Comparison of ENCODE assay signal across 8 cellular contexts in genomic region chr22:30302810-30303138, GRCh38. TPM values are rescaled to one million over a fixed set of nuclear protein-coding genes. Genes with fewer than 3 reads are reported as not detected.
DNase-seq lines count a peak whose midpoint lies in the region; ATAC-seq and TF ChIP-seq lines count a peak whose summit lies in the region.
"Had no signal": no experiment of that assay in that cellular context is flagged by ENCODE, and none has a peak within 500 bp of the region (broad histone marks: within the 10 kb centered on the region; RNA-seq: fewer than 3 reads in every experiment).

No MANE protein-coding gene starts in this region.

- H3K9me3 Mint-ChIP-seq in CD8-positive, alpha-beta T cell = no peaks in the 10 kb centered on the region
- H3K9me3 Mint-ChIP-seq in activated CD4-positive, alpha-beta memory T cell treated with anti-CD3 and anti-CD28 coated beads, Interleukin-2, amount 10 ng/mL, durations not matched to agents 7 days and 5 days = no peaks in the 10 kb centered on the region

- POLR2A ChIA-PET in CD8-positive, alpha-beta T cell (lab: Charles Lee) = interaction anchor here (1.2 to 9.5 kb wide), 5 partner anchors 10 to 83 kb away, joined by 3 to 130 read pairs (median 5); partner anchors contain the start of genes CASTOR1, CCDC157, SF3A1 and TBC1D10A
- POLR2A ChIA-PET in activated CD4-positive, alpha-beta memory T cell treated with anti-CD3 and anti-CD28 coated beads, Interleukin-2, amount 10 ng/mL, durations not matched to agents 7 days and 5 days (lab: Charles Lee) = interaction anchor here (1.1 to 15.7 kb wide), 7 partner anchors 10 to 53 kb away, joined by 3 to 229 read pairs (median 6); partner anchors contain the start of genes CASTOR1, CCDC157, OSM and SF3A1

- H3K4me3 Mint-ChIP-seq in CD8-positive, alpha-beta T cell = peak overlapping the region; percentile 59
- peak overlapping the region; percentile 42 for H3K4me3 Mint-ChIP-seq in activated CD4-positive, alpha-beta memory T cell treated with anti-CD3 and anti-CD28 coated beads, Interleukin-2, amount 10 ng/mL, durations not matched to agents 7 days and 5 days

- H3K27ac Mint-ChIP-seq in CD8-positive, alpha-beta T cell = peak overlapping the region; percentile 98
- peak overlapping the region; percentile 87 for H3K27ac Mint-ChIP-seq in activated CD4-positive, alpha-beta memory T cell treated with anti-CD3 and anti-CD28 coated beads, Interleukin-2, amount 10 ng/mL, durations not matched to agents 7 days and 5 days

- no peaks in the 10 kb centered on the region for H3K27me3 ChIP-seq in CD8-positive, alpha-beta T cell (ENCODE audit: insufficient read depth, low read length)
- H3K27me3 ChIP-seq in mucosa of stomach (ENCODE audit: control insufficient read depth, insufficient read depth, low read length) = no peaks in the 10 kb centered on the region

- peaks cover 96% of the 10 kb centered on the region for H3K4me1 ChIP-seq in CD8-positive, alpha-beta T cell (ENCODE audit: insufficient read depth, low read length)
- H3K4me1 ChIP-seq in mucosa of stomach (ENCODE audit: control insufficient read depth, insufficient read depth, low read length) = peaks cover 84% of the 10 kb centered on the region

- H3K36me3 ChIP-seq in CD8-positive, alpha-beta T cell (ENCODE audit: insufficient read depth, low read length) = peaks cover 17% of the 10 kb centered on the region
- peaks cover 18% of the 10 kb centered on the region for H3K36me3 ChIP-seq in mucosa of stomach (ENCODE audit: control insufficient read depth, insufficient read depth, low read length)

- CTCF ChIA-PET in CD8-positive, alpha-beta T cell (lab: Charles Lee) = interaction anchor here (0.9 to 13.9 kb wide), 4 partner anchors 10 to 82 kb away, joined by 3 to 146 read pairs (median 4); partner anchors contain the start of gene CASTOR1
- CTCF ChIA-PET in activated CD4-positive, alpha-beta memory T cell treated with anti-CD3 and anti-CD28 coated beads, Interleukin-2, amount 10 ng/mL, durations not matched to agents 7 days and 5 days (lab: Charles Lee) = interaction anchor here (1.4 to 9.3 kb wide), 3 partner anchors 13 to 35 kb away, joined by 3 to 89 read pairs (median 9); partner anchors contain the start of genes CASTOR1 and TBC1D10A

- no peak overlapping the region for H3K4me3 ChIP-seq in CD8-positive, alpha-beta T cell (ENCODE audit: low read depth, low read length)
- H3K4me3 ChIP-seq in mucosa of stomach (ENCODE audit: low read length) (no peak overlapping the region), foreskin fibroblast (ENCODE audit: low read depth in 1 of 2, low read length in 2 of 2) (no peak overlapping the region)

- intact Hi-C loops in CD8-positive, alpha-beta T cell (cut with DNase I, micrococcal nuclease) = loop anchor here in 1 of 2 experiments (10.0 kb wide), 1 partner anchor 1192 kb away; the partner anchor contains the start of gene SFI1

- H3K9ac ChIP-seq in mucosa of stomach (ENCODE audit: low read length) = peak overlapping the region; percentile 24

- TF ChIP-seq CTCF in CD8-positive, alpha-beta T cell (IDR thresholded peaks at IDR 0.05) = no peak
- TF ChIP-seq CTCF in foreskin fibroblast (IDR thresholded peaks at IDR 0.05; ENCODE audit: low read depth, low read length) = no peak

- no peaks in the 10 kb centered on the region for H3K9me3 ChIP-seq in CD8-positive, alpha-beta T cell (ENCODE audit: low read length)
- H3K9me3 ChIP-seq in mucosa of stomach (ENCODE audit: control insufficient read depth, low read length) = no peaks in the 10 kb centered on the region

- peaks cover 58% of the 10 kb centered on the region for H3K36me3 Mint-ChIP-seq in CD8-positive, alpha-beta T cell
- H3K36me3 Mint-ChIP-seq in activated CD4-positive, alpha-beta memory T cell treated with anti-CD3 and anti-CD28 coated beads, Interleukin-2, amount 10 ng/mL, durations not matched to agents 7 days and 5 days (ENCODE audit: low read depth) = peaks cover 68% of the 10 kb centered on the region

- no peak for DNase-seq in CD8-positive, alpha-beta T cell
- no peak for DNase-seq in activated CD4-positive, alpha-beta memory T cell treated with anti-CD3 and anti-CD28 coated beads, Interleukin-2, amount 10 ng/mL, durations not matched to agents 7 days and 5 days
- DNase-seq in activated effector memory CD4-positive, alpha-beta T cell treated with anti-CD3 and anti-CD28 coated beads, Interleukin-2, amount 50 U/mL, for 16 hours = no peak
- no peak for DNase-seq in foreskin fibroblast

- H3K27me3 Mint-ChIP-seq in CD8-positive, alpha-beta T cell (ENCODE audit: low read depth) = no peaks in the 10 kb centered on the region
- no peaks in the 10 kb centered on the region for H3K27me3 Mint-ChIP-seq in activated CD4-positive, alpha-beta memory T cell treated with anti-CD3 and anti-CD28 coated beads, Interleukin-2, amount 10 ng/mL, durations not matched to agents 7 days and 5 days

- peak overlapping the region; percentile 19 for H3K27ac ChIP-seq in CD8-positive, alpha-beta T cell (ENCODE audit: low read depth, low read length)

- ATAC-seq in CD8-positive, alpha-beta T cell = no peak
- no peak for ATAC-seq in HG03354 (IDR thresholded peaks at IDR 0.05; ENCODE audit: poor library complexity, severe bottlenecking, unreplicated experiment)

- H3K4me1 Mint-ChIP-seq in CD8-positive, alpha-beta T cell (ENCODE audit: low read depth) = peaks cover 89% of the 10 kb centered on the region
- H3K4me1 Mint-ChIP-seq in activated CD4-positive, alpha-beta memory T cell treated with anti-CD3 and anti-CD28 coated beads, Interleukin-2, amount 10 ng/mL, durations not matched to agents 7 days and 5 days = peaks cover 67% of the 10 kb centered on the region

RNA-seq across cellular contexts. Expression of gene CASTOR1, which starts 13.5 kb away (rescaled TPM):
- total RNA-seq in CD8-positive, alpha-beta T cell = 10 to 100 TPM; 17.2 to 21.9 TPM
- 10 to 100 TPM; 14.2 to 14.6 TPM for total RNA-seq in activated CD4-positive, alpha-beta memory T cell treated with anti-CD3 and anti-CD28 coated beads, Interleukin-2, amount 10 ng/mL, durations not matched to agents 7 days and 5 days

RNA-seq across cellular contexts. Expression of gene TBC1D10A, which starts 24.0 kb away (rescaled TPM):
- total RNA-seq in CD8-positive, alpha-beta T cell = 10 to 100 TPM; 77.5 to 87.3 TPM
- 10 to 100 TPM; 37.9 to 41.6 TPM for total RNA-seq in activated CD4-positive, alpha-beta memory T cell treated with anti-CD3 and anti-CD28 coated beads, Interleukin-2, amount 10 ng/mL, durations not matched to agents 7 days and 5 days

RNA-seq across cellular contexts. Expression of gene OSM, which starts 36.1 kb away (rescaled TPM):
- total RNA-seq in CD8-positive, alpha-beta T cell = 10 to 100 TPM; 26.1 to 26.5 TPM
- total RNA-seq in activated CD4-positive, alpha-beta memory T cell treated with anti-CD3 and anti-CD28 coated beads, Interleukin-2, amount 10 ng/mL, durations not matched to agents 7 days and 5 days = 100 to 1,000 TPM; 103 to 107 TPM
- total RNA-seq: myocyte, SK-MEL-5 had no signal

RNA-seq across cellular contexts. Expression of gene SF3A1, which starts 53.9 kb away (rescaled TPM):
- total RNA-seq in CD8-positive, alpha-beta T cell = 100 to 1,000 TPM; 406 to 422 TPM
- 100 to 1,000 TPM; 225 to 226 TPM for total RNA-seq in activated CD4-positive, alpha-beta memory T cell treated with anti-CD3 and anti-CD28 coated beads, Interleukin-2, amount 10 ng/mL, durations not matched to agents 7 days and 5 days

RNA-seq across cellular contexts. Expression of gene CCDC157, which starts 54.0 kb away (rescaled TPM):
- total RNA-seq in CD8-positive, alpha-beta T cell = 10 to 100 TPM in 1 of 2 experiments, 1 to 10 TPM in 1; 8.7 to 11.7 TPM
- 1 to 10 TPM; 3.2 to 3.6 TPM for total RNA-seq in activated CD4-positive, alpha-beta memory T cell treated with anti-CD3 and anti-CD28 coated beads, Interleukin-2, amount 10 ng/mL, durations not matched to agents 7 days and 5 days
